In genomic region chr19:34319785-34320184, GRCh38 we compare ENCODE assay signal across 14 cellular contexts. TPM values are rescaled to one million over a fixed set of nuclear protein-coding genes. Genes with fewer than 3 reads are reported as not detected.
DNase-seq lines count a peak whose midpoint lies in the region; ATAC-seq, FAIRE-seq and TF ChIP-seq lines count a peak whose summit lies in the region.
"Had no signal": no experiment of that assay in that cellular context is flagged by ENCODE, and none has a peak within 500 bp of the region (broad histone marks: within the 10 kb centered on the region; RNA-seq: fewer than 3 reads in every experiment).

No MANE protein-coding gene starts in this region.

- H3K4me1 ChIP-seq in left ventricle myocardium inferior = peaks cover 55% of the 10 kb centered on the region
- peaks cover 49% of the 10 kb centered on the region for H3K4me1 ChIP-seq in endothelial cell of umbilical vein (ENCODE audit: control insufficient read depth, extremely low read depth, insufficient read depth, low read length)
- H3K4me1 ChIP-seq in parathyroid adenoma = peaks cover 14% of the 10 kb centered on the region
- no peaks in the 10 kb centered on the region for H3K4me1 ChIP-seq in uterus
- H3K4me1 ChIP-seq in osteoblast (ENCODE audit: insufficient read depth, low read length) = peaks cover 39% of the 10 kb centered on the region

- no peak for TF ChIP-seq CTCF in left ventricle myocardium inferior (IDR thresholded peaks at IDR 0.05; ENCODE audit: borderline replicate concordance)
- TF ChIP-seq CTCF in endothelial cell of umbilical vein (IDR thresholded peaks at IDR 0.05; ENCODE audit: extremely low read depth in 1 of 2, insufficient read depth in 1 of 2, low read depth in 1 of 2, low read length in 2 of 2) = no peak
- TF ChIP-seq CTCF in parathyroid adenoma (IDR thresholded peaks at IDR 0.05) = no peak
- no peak for TF ChIP-seq CTCF in uterus (IDR thresholded peaks at IDR 0.05)
- no peak for TF ChIP-seq CTCF in osteoblast (IDR thresholded peaks at IDR 0.05; ENCODE audit: extremely low read depth, low read depth, low read length)

- TF ChIP-seq POLR2A in endothelial cell of umbilical vein (IDR thresholded peaks at IDR 0.05; ENCODE audit: low read depth, low read length) = no peak
- TF ChIP-seq POLR2A in uterus (IDR thresholded peaks at IDR 0.05) = no peak
- TF ChIP-seq POLR2A in GM12892 (IDR thresholded peaks at IDR 0.05; ENCODE audit: low read depth, low read length) = no peak

- peak overlapping the region; percentile 72 for H3K4me2 ChIP-seq in endothelial cell of umbilical vein (ENCODE audit: insufficient read depth, low read length)
- H3K4me2 ChIP-seq in parathyroid adenoma (ENCODE audit: low read length) = no peak overlapping the region
- no peak overlapping the region for H3K4me2 ChIP-seq in osteoblast (ENCODE audit: insufficient read depth, low read length)
- H3K4me2 ChIP-seq: neural progenitor cell had no signal

- no peaks in the 10 kb centered on the region for H3K9me1 ChIP-seq in endothelial cell of umbilical vein (replicated peaks; ENCODE audit: control insufficient read depth, extremely low read depth, insufficient read depth, low read length)

- H3K79me2 ChIP-seq in endothelial cell of umbilical vein (ENCODE audit: control insufficient read depth, insufficient read depth, low read length) (peaks cover 27% of the 10 kb centered on the region), parathyroid adenoma (peaks cover 19% of the 10 kb centered on the region), osteoblast (ENCODE audit: insufficient read depth, low read length) (peaks cover 36% of the 10 kb centered on the region)

- peak overlapping the region; percentile 74 for H3K9ac ChIP-seq in endothelial cell of umbilical vein (replicated peaks; ENCODE audit: extremely low read depth, insufficient read depth, low read length)
- no peak overlapping the region for H3K9ac ChIP-seq in parathyroid adenoma
- H3K9ac ChIP-seq: neural progenitor cell had no signal

- H2AFZ ChIP-seq in endothelial cell of umbilical vein (ENCODE audit: low read depth, low read length) = no peak overlapping the region
- no peak overlapping the region for H2AFZ ChIP-seq in parathyroid adenoma
- no peak overlapping the region for H2AFZ ChIP-seq in osteoblast (ENCODE audit: low read length)
- H2AFZ ChIP-seq: neural progenitor cell had no signal

- dilution Hi-C loops in endothelial cell of umbilical vein (cut with MboI; ENCODE audit: extremely low pct_ligation_motif_present, low sequenced_read_pairs) = loop anchor here (10.0 kb wide), 1 partner anchor 55 kb away; no protein-coding TSS in a partner anchor

- no peaks in the 10 kb centered on the region for H3K27me3 ChIP-seq in left ventricle myocardium inferior (ENCODE audit: low read depth)
- H3K27me3 ChIP-seq in endothelial cell of umbilical vein (ENCODE audit: control insufficient read depth in 2 of 2, insufficient read depth in 2 of 2, low read length in 2 of 2) = no peaks in the 10 kb centered on the region
- no peaks in the 10 kb centered on the region for H3K27me3 ChIP-seq in parathyroid adenoma (ENCODE audit: control insufficient read depth, insufficient read depth, low read length)
- no peaks in the 10 kb centered on the region for H3K27me3 ChIP-seq in uterus
- no peaks in the 10 kb centered on the region for H3K27me3 ChIP-seq in osteoblast (ENCODE audit: insufficient read depth, low read length)
- H3K27me3 ChIP-seq: neural progenitor cell had no signal

- intact Hi-C loops in left ventricle myocardium inferior (cut with micrococcal nuclease) = loop anchor here (10.0 kb wide), 1 partner anchor 55 kb away; no protein-coding TSS in a partner anchor
- intact Hi-C loops in Right ventricle myocardium inferior (cut with DNase I) = loop anchor here (5.0 kb wide), 1 partner anchor 47 kb away; no protein-coding TSS in a partner anchor
- intact Hi-C loops in endothelial cell of umbilical vein (cut with micrococcal nuclease) = loop anchor here (1.0 kb wide), 2 partner anchors 13 to 49 kb away; no protein-coding TSS in a partner anchor
- intact Hi-C loops in uterus (cut with DNase I; ENCODE audit: low total_unique reads) = no loop called here

- H3K36me3 ChIP-seq in left ventricle myocardium inferior = peaks cover 36% of the 10 kb centered on the region
- peaks cover 2 to 11% of the 10 kb centered on the region in 2 experiments for H3K36me3 ChIP-seq in endothelial cell of umbilical vein (ENCODE audit: control insufficient read depth in 2 of 2, extremely low read depth in 1 of 2, insufficient read depth in 2 of 2, low read length in 2 of 2)
- H3K36me3 ChIP-seq in parathyroid adenoma (ENCODE audit: control insufficient read depth, insufficient read depth, low read length) = no peaks in the 10 kb centered on the region
- no peaks in the 10 kb centered on the region for H3K36me3 ChIP-seq in uterus
- peaks cover 25% of the 10 kb centered on the region for H3K36me3 ChIP-seq in osteoblast (ENCODE audit: insufficient read depth, low read length)
- H3K36me3 ChIP-seq: neural progenitor cell had no signal

- no peaks in the 10 kb centered on the region for H4K20me1 ChIP-seq in endothelial cell of umbilical vein (replicated peaks; ENCODE audit: control insufficient read depth, extremely low read depth, insufficient read depth, low read length)
- peaks cover 19% of the 10 kb centered on the region for H4K20me1 ChIP-seq in osteoblast (ENCODE audit: insufficient read depth, low read length)

- no peak for ATAC-seq in Right ventricle myocardium inferior

- BruUV-seq in endothelial cell of umbilical vein (replicated peaks; lab: Mats Ljungman, UMichigan) = no TSS peak

- no peaks in the 10 kb centered on the region for H3K9me3 ChIP-seq in left ventricle myocardium inferior (replicated peaks)
- H3K9me3 ChIP-seq in endothelial cell of umbilical vein (replicated peaks; ENCODE audit: control insufficient read depth, insufficient read depth, low read length) = no peaks in the 10 kb centered on the region
- no peaks in the 10 kb centered on the region for H3K9me3 ChIP-seq in parathyroid adenoma (ENCODE audit: control insufficient read depth, low read length)
- no peaks in the 10 kb centered on the region for H3K9me3 ChIP-seq in uterus
- no peaks in the 10 kb centered on the region for H3K9me3 ChIP-seq in osteoblast (ENCODE audit: low read depth, low read length)

- POLR2A ChIA-PET in endothelial cell of umbilical vein (lab: Charles Lee) = interaction anchor here (1.3 kb wide), 1 partner anchor 12 kb away, joined by 3 read pairs; no protein-coding TSS in a partner anchor

- CTCF ChIA-PET in endothelial cell of umbilical vein (lab: Charles Lee) = interaction anchor here (1.0 to 1.3 kb wide), 4 partner anchors 8 to 87 kb away, joined by 3 to 7 read pairs (median 4); no protein-coding TSS in a partner anchor

- no peak overlapping the region for H3K4me3 ChIP-seq in left ventricle myocardium inferior
- H3K4me3 ChIP-seq in endothelial cell of umbilical vein (replicated peaks in 1 of 3; ENCODE audit: insufficient read depth in 1 of 3, low read depth in 1 of 3, low read length in 3 of 3) = no peak overlapping the region
- no peak overlapping the region for H3K4me3 ChIP-seq in parathyroid adenoma (ENCODE audit: low read depth, low read length)
- no peak overlapping the region for H3K4me3 ChIP-seq in uterus
- no peak overlapping the region for H3K4me3 ChIP-seq in osteoblast (ENCODE audit: insufficient read depth, low read length)
- H3K4me3 ChIP-seq: neural progenitor cell had no signal

- peak overlapping the region; percentile 77 for H3K27ac ChIP-seq in left ventricle myocardium inferior (replicated peaks)
- peak overlapping the region; percentile 98 for H3K27ac ChIP-seq in endothelial cell of umbilical vein (ENCODE audit: insufficient read depth, low read depth, low read length)
- H3K27ac ChIP-seq in parathyroid adenoma = peak overlapping the region; percentile 20
- H3K27ac ChIP-seq in uterus = peak overlapping the region; percentile 17 to 68
- H3K27ac ChIP-seq in osteoblast (ENCODE audit: low read depth, low read length) = no peak overlapping the region
- H3K27ac ChIP-seq: neural progenitor cell had no signal

- no peak for DNase-seq in left ventricle myocardium inferior
- DNase-seq in Right ventricle myocardium inferior (ENCODE audit: missing footprints) = no peak
- peak; percentile 94 for DNase-seq in endothelial cell of umbilical vein (ENCODE audit: low read depth, low spot score)
- peak in 1 of 2 donors; percentile 28 for DNase-seq in uterus
- DNase-seq in osteoblast (ENCODE audit: insufficient read length, low spot score, missing footprints) = no peak
- DNase-seq in MV-4-11 (lab: John Stamatoyannopoulos, UW) = no peak
- DNase-seq in GM12892 (ENCODE audit: insufficient read length) = no peak
- DNase-seq: COR-L47; NCI-H146; NCI-H524; stimulated activated CD4-positive, alpha-beta T cell treated with anti-CD3 and anti-CD28 coated beads, Interleukin-12 subunit alpha, Interleukin-12 subunit beta, amount 100 ng/mL, for 4 hours had no signal

- FAIRE-seq in endothelial cell of umbilical vein (lab: Jason Lieb, UNC) = peak; percentile 96
- no peak for FAIRE-seq in GM12892 (lab: Jason Lieb, UNC)
- FAIRE-seq: RCC 7860 had no signal

TF ChIP-seq in endothelial cell of umbilical vein, 7 proteins besides CTCF, POLR2A, EP300 and RAD21 (continues in another document):
- TF ChIP-seq JUN (IDR thresholded peaks at IDR 0.05; ENCODE audit: borderline replicate concordance, insufficient read depth, insufficient read length, low read depth) = peak; percentile 84
- peak; percentile 84 for TF ChIP-seq FOS (IDR thresholded peaks at IDR 0.05; ENCODE audit: borderline replicate concordance, insufficient read depth, low read length)
- no peak for TF ChIP-seq MYC (IDR thresholded peaks at IDR 0.05; ENCODE audit: low read depth, low read length)
- no peak for TF ChIP-seq EZH2 (IDR thresholded peaks at IDR 0.05; ENCODE audit: borderline replicate concordance, low read depth, low read length, severe bottlenecking)
- peak; percentile 75 for TF ChIP-seq POLR2AphosphoS5 (IDR thresholded peaks at IDR 0.05; ENCODE audit: insufficient read depth, low read depth, low read length)
- TF ChIP-seq GATA2 (IDR thresholded peaks at IDR 0.05; ENCODE audit: insufficient read depth, insufficient read length, low read depth, low read length) = peak; percentile 82

RNA-seq across cellular contexts. Expression of gene GPI, which starts 45.2 kb away (rescaled TPM):
- total RNA-seq in left ventricle myocardium inferior (473 TPM), Right ventricle myocardium inferior (533 TPM), endothelial cell of umbilical vein (245 and 273 TPM in 2 replicates), uterus (100 to 1,000 TPM in 1 of 4 donors, 10 to 100 TPM in 3; 41.5 to 120 (median 95.2) TPM), osteoblast (122 and 133 TPM in 2 replicates)
- polyA plus RNA-seq in endothelial cell of umbilical vein = 110 and 131 TPM in 2 replicates
- 137 and 144 TPM in 2 replicates for polyA plus RNA-seq in endothelial cell of umbilical vein (2011; cell fraction: cytosol; rRNA removed)
- 112 and 115 TPM in 2 replicates for polyA plus RNA-seq in endothelial cell of umbilical vein (2011; cell fraction: nucleus; rRNA removed)
- 238 and 247 TPM in 2 replicates for polyA plus RNA-seq in endothelial cell of umbilical vein (2012)
- 204 and 222 TPM in 2 replicates for polyA minus RNA-seq in endothelial cell of umbilical vein
- 198 TPM for polyA minus RNA-seq in endothelial cell of umbilical vein (2011; cell fraction: cytosol; rRNA and poly(A)+ RNA removed)
- 64.3 and 74.5 TPM in 2 replicates for polyA minus RNA-seq in endothelial cell of umbilical vein (2011; cell fraction: nucleus; rRNA and poly(A)+ RNA removed)
- 399 TPM for polyA plus RNA-seq in GM12892 (2012; ENCODE audit: missing spikeins)
